ENCODE assay signal across 1 cellular context in the genomic region with DNA sequence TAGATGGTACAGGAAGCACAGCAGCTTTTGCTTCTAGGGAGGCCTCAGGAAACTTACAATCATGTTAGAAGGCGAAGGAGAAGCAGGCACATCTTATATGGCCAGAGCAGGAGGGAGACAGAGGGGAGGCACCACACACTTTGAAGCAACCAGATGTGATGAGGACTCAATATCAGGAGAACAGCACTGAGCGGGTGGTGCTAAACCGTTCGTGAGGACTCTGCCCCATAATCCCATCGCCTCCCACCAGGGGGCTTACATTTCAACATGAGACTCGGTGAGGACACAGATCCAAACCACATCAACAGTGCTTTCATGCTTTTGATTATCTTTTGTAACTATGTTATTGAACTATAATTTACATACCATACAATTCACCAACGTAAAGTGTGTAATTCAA.
TF ChIP-seq lines count a peak whose summit lies in the region.

No MANE protein-coding gene starts in this region.

TF ChIP-seq in SK-N-SH, 30 proteins besides CTCF, POLR2A, EP300 and RAD21 (continued from another document):
- TF ChIP-seq GABPA (IDR thresholded peaks at IDR 0.05; ENCODE audit: low read depth) (no peak), SMC3 (IDR thresholded peaks at IDR 0.05; ENCODE audit: low read depth, low read length) (no peak), SIN3A (IDR thresholded peaks at IDR 0.05; ENCODE audit: borderline replicate concordance, low read depth, low read length) (no peak), POLR2AphosphoS5 (IDR thresholded peaks at IDR 0.05; ENCODE audit: low read depth, low read length) (no peak), NFIC (IDR thresholded peaks at IDR 0.05; ENCODE audit: borderline replicate concordance) (no peak), FOSL2 (IDR thresholded peaks at IDR 0.05; ENCODE audit: borderline replicate concordance, low read depth) (no peak)
- TF ChIP-seq, protein P1, sequence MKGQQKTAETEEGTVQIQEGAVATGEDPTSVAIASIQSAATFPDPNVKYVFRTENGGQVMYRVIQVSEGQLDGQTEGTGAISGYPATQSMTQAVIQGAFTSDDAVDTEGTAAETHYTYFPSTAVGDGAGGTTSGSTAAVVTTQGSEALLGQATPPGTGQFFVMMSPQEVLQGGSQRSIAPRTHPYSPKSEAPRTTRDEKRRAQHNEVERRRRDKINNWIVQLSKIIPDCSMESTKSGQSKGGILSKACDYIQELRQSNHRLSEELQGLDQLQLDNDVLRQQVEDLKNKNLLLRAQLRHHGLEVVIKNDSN (IDR thresholded peaks at IDR 0.05; ENCODE audit: borderline replicate concordance, low read depth): no peak
- TF ChIP-seq, protein P2, sequence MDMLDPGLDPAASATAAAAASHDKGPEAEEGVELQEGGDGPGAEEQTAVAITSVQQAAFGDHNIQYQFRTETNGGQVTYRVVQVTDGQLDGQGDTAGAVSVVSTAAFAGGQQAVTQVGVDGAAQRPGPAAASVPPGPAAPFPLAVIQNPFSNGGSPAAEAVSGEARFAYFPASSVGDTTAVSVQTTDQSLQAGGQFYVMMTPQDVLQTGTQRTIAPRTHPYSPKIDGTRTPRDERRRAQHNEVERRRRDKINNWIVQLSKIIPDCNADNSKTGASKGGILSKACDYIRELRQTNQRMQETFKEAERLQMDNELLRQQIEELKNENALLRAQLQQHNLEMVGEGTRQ (IDR thresholded peaks at IDR 0.05; ENCODE audit: borderline replicate concordance, low read depth, low read length): no peak
TF ChIP-seq in SK-N-SH: peak in this region for 0.
